Comparison of ENCODE assay signal across 1 cellular context in the genomic region with DNA sequence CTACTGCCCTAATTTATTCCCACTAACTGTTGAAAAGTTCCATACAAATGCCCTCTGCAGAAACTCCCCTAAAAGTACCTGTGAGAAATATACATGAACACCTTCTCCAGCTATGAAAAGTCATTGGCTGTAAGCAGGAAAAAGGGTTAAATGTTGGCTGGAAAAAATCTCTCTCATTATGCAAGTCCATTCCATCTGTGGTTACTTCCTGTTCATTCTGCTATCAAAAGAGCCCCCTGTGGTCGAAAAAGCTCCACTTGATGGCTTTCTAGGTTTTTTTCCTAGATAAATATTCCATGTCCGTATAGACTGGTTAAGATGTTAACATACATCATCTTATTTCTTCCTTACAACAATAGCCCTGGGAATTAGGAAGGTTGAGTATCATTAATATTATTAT.
TF ChIP-seq lines count a peak whose summit lies in the region.

No MANE protein-coding gene starts in this region.

TF ChIP-seq in A549, 52 proteins besides CTCF, POLR2A, EP300 and RAD21 (continued from another document):
- TF ChIP-seq, protein P1, sequence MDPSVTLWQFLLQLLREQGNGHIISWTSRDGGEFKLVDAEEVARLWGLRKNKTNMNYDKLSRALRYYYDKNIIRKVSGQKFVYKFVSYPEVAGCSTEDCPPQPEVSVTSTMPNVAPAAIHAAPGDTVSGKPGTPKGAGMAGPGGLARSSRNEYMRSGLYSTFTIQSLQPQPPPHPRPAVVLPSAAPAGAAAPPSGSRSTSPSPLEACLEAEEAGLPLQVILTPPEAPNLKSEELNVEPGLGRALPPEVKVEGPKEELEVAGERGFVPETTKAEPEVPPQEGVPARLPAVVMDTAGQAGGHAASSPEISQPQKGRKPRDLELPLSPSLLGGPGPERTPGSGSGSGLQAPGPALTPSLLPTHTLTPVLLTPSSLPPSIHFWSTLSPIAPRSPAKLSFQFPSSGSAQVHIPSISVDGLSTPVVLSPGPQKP (IDR thresholded peaks at IDR 0.05; ENCODE audit: low read depth, low read length) = no peak
- no peak for TF ChIP-seq HOXB13 (CRISPR knock-in tag; IDR thresholded peaks at IDR 0.05; ENCODE audit: low read depth)
- no peak for TF ChIP-seq HOXB5 (CRISPR knock-in tag; IDR thresholded peaks at IDR 0.05)
- no peak for TF ChIP-seq GATA3 (IDR thresholded peaks at IDR 0.05; ENCODE audit: borderline replicate concordance)
- no peak for TF ChIP-seq NFE2L2 (conservative IDR thresholded peaks at IDR 0.05; ENCODE audit: low read length)
- TF ChIP-seq SREBF2 (IDR thresholded peaks at IDR 0.05) = no peak
- TF ChIP-seq KDM5A (IDR thresholded peaks at IDR 0.05) = no peak
